2 cellular contexts compared by ENCODE assay signal in genomic region chr11:86923993-86924766, GRCh38.
TF ChIP-seq lines count a peak whose summit lies in the region.

No MANE protein-coding gene starts in this region.

TF ChIP-seq in H1, 55 proteins besides CTCF, POLR2A, EP300 and RAD21:
- TF ChIP-seq TBP (IDR thresholded peaks at IDR 0.05; ENCODE audit: low read depth, low read length) (peak; percentile 44; the same call in 1 of the 2 replicates), PHF8 (conservative IDR thresholded peaks at IDR 0.05; ENCODE audit: low read depth, low read length) (no peak), RBBP5 (IDR thresholded peaks at IDR 0.05; ENCODE audit: borderline replicate concordance, low read depth, low read length) (peak; percentile 84; the same call in 1 of the 2 replicates), MAFK (IDR thresholded peaks at IDR 0.05; ENCODE audit: low read depth, low read length) (no peak), EGR1 (IDR thresholded peaks at IDR 0.05; ENCODE audit: borderline replicate concordance, low read depth, low read length) (0 out of 2 replicates have a peak, but pooled peaks have one; percentile 8), TCF12 (IDR thresholded peaks at IDR 0.05; ENCODE audit: low read depth, low read length) (peak; percentile 66; the same call in 1 of the 2 replicates), TAF1 (IDR thresholded peaks at IDR 0.05; ENCODE audit: low read depth, low read length) (no peak), TEAD4 (IDR thresholded peaks at IDR 0.05; ENCODE audit: low read depth, low read length) (peak; percentile 99), EZH2 (IDR thresholded peaks at IDR 0.05; ENCODE audit: low read depth, low read length, severe bottlenecking) (no peak), SIN3A (conservative IDR thresholded peaks at IDR 0.05 in 1 of 2, IDR thresholded peaks at IDR 0.05 in 1 of 2; ENCODE audit: low read depth in 1 of 2, low read length in 2 of 2) (peak; percentile 45 to 81; a peak in 2 of 4 replicates), HDAC2 (IDR thresholded peaks at IDR 0.05; ENCODE audit: borderline replicate concordance in 1 of 2, low read depth in 2 of 2, low read length in 2 of 2) (peak in 1 of 2 experiments; percentile 73; a peak in 1 of 4 replicates), JUN (IDR thresholded peaks at IDR 0.05; ENCODE audit: low read depth, low read length) (no peak), SIX5 (IDR thresholded peaks at IDR 0.05; ENCODE audit: low read depth, low read length) (no peak), KDM4A (IDR thresholded peaks at IDR 0.05; ENCODE audit: low read depth, low read length, severe bottlenecking) (no peak), CHD2 (IDR thresholded peaks at IDR 0.05; ENCODE audit: low read length) (0 out of 2 replicates have a peak, but pooled peaks have one; percentile 27), BCL11A (IDR thresholded peaks at IDR 0.05; ENCODE audit: low read depth in 2 of 2, low read length in 2 of 2) (peak in 1 of 2 experiments; percentile 48), POLR2AphosphoS5 (IDR thresholded peaks at IDR 0.05; ENCODE audit: low read depth, low read length) (no peak), YY1 (IDR thresholded peaks at IDR 0.05; ENCODE audit: low read depth, low read length) (peak; percentile 75; the same call in 1 of the 2 replicates), KDM1A (IDR thresholded peaks at IDR 0.05; ENCODE audit: borderline replicate concordance, low read length) (no peak; the same call in 1 of the 2 replicates), CREB1 (IDR thresholded peaks at IDR 0.05) (no peak), BRCA1 (IDR thresholded peaks at IDR 0.05; ENCODE audit: low read depth, low read length) (peak; percentile 3; the same call in 1 of the 2 replicates), TAF7 (optimal IDR thresholded peaks at IDR 0.05; ENCODE audit: borderline replicate concordance, low read depth, low read length) (no peak), ZNF274 (IDR thresholded peaks at IDR 0.05; ENCODE audit: borderline replicate concordance, extremely low read depth, low read length) (no peak), POU5F1 (IDR thresholded peaks at IDR 0.05; ENCODE audit: low read depth, low read length) (no peak), SP2 (IDR thresholded peaks at IDR 0.05; ENCODE audit: low read length) (no peak), GABPA (IDR thresholded peaks at IDR 0.05; ENCODE audit: borderline replicate concordance, insufficient read depth, low read length) (no peak), RXRA (IDR thresholded peaks at IDR 0.05; ENCODE audit: insufficient read depth, low read depth, low read length) (no peak), ASH2L (IDR thresholded peaks at IDR 0.05; ENCODE audit: low read length) (peak; percentile 97), SAP30 (IDR thresholded peaks at IDR 0.05; ENCODE audit: insufficient read depth, insufficient replicate concordance, low read length) (no peak), SP1 (IDR thresholded peaks at IDR 0.05; ENCODE audit: low read depth, low read length) (peak; percentile 85), ATF3 (IDR thresholded peaks at IDR 0.05; ENCODE audit: insufficient read depth, low read depth, low read length) (no peak), JUND (IDR thresholded peaks at IDR 0.05; ENCODE audit: low read length) (peak; percentile 41; the same call in 1 of the 2 replicates), SIRT6 (IDR thresholded peaks at IDR 0.05; ENCODE audit: low read length) (no peak), SP4 (IDR thresholded peaks at IDR 0.05; ENCODE audit: low read length) (no peak), MAX (IDR thresholded peaks at IDR 0.05) (no peak), KDM5A (IDR thresholded peaks at IDR 0.05; ENCODE audit: low read length) (no peak)
- TF ChIP-seq, protein P1, sequence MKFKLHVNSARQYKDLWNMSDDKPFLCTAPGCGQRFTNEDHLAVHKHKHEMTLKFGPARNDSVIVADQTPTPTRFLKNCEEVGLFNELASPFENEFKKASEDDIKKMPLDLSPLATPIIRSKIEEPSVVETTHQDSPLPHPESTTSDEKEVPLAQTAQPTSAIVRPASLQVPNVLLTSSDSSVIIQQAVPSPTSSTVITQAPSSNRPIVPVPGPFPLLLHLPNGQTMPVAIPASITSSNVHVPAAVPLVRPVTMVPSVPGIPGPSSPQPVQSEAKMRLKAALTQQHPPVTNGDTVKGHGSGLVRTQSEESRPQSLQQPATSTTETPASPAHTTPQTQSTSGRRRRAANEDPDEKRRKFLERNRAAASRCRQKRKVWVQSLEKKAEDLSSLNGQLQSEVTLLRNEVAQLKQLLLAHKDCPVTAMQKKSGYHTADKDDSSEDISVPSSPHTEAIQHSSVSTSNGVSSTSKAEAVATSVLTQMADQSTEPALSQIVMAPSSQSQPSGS (IDR thresholded peaks at IDR 0.05; ENCODE audit: low read length) = no peak
- TF ChIP-seq, protein P2, sequence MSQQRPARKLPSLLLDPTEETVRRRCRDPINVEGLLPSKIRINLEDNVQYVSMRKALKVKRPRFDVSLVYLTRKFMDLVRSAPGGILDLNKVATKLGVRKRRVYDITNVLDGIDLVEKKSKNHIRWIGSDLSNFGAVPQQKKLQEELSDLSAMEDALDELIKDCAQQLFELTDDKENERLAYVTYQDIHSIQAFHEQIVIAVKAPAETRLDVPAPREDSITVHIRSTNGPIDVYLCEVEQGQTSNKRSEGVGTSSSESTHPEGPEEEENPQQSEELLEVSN (IDR thresholded peaks at IDR 0.05) = no peak; the same call in 1 of the 2 replicates

TF ChIP-seq in HepG2, 621 proteins besides CTCF, POLR2A, EP300 and RAD21 (continues in another document):
- TF ChIP-seq ZNF138 (CRISPR knock-in tag; IDR thresholded peaks at IDR 0.05; ENCODE audit: low read depth) = no peak
- 0 out of 2 replicates have a peak, but pooled peaks have one; percentile 18 for TF ChIP-seq ZBTB43 (CRISPR knock-in tag; conservative IDR thresholded peaks at IDR 0.05)
- TF ChIP-seq ZNF737 (CRISPR knock-in tag; IDR thresholded peaks at IDR 0.05; ENCODE audit: borderline replicate concordance) = no peak
- 0 out of 2 replicates have a peak, but pooled peaks have one; percentile 18 for TF ChIP-seq ZNF792 (CRISPR knock-in tag; IDR thresholded peaks at IDR 0.05)
- no peak for TF ChIP-seq ZNF207 (IDR thresholded peaks at IDR 0.05; ENCODE audit: borderline replicate concordance)
- peak; percentile 42 for TF ChIP-seq SAP130 (CRISPR knock-in tag; IDR thresholded peaks at IDR 0.05; ENCODE audit: low read depth)
- no peak for TF ChIP-seq CEBPG (CRISPR knock-in tag; IDR thresholded peaks at IDR 0.05)
- no peak for TF ChIP-seq ATRX (CRISPR knock-in tag; IDR thresholded peaks at IDR 0.05; ENCODE audit: borderline replicate concordance)
- TF ChIP-seq CAMTA2 (CRISPR knock-in tag; IDR thresholded peaks at IDR 0.05; ENCODE audit: borderline replicate concordance) = no peak
- peak; percentile 8; the same call in 1 of the 2 replicates for TF ChIP-seq SMC3 (IDR thresholded peaks at IDR 0.05; ENCODE audit: low read length)
- TF ChIP-seq PLRG1 (conservative IDR thresholded peaks at IDR 0.05) = no peak
- TF ChIP-seq FOSL2 (CRISPR knock-in tag; IDR thresholded peaks at IDR 0.05) = no peak; the same call in 1 of the 2 replicates
- peak; percentile 77 for TF ChIP-seq HNF1B (CRISPR knock-in tag; IDR thresholded peaks at IDR 0.05)
- TF ChIP-seq PPARG (CRISPR knock-in tag; conservative IDR thresholded peaks at IDR 0.05) = no peak
- TF ChIP-seq, protein P3, sequence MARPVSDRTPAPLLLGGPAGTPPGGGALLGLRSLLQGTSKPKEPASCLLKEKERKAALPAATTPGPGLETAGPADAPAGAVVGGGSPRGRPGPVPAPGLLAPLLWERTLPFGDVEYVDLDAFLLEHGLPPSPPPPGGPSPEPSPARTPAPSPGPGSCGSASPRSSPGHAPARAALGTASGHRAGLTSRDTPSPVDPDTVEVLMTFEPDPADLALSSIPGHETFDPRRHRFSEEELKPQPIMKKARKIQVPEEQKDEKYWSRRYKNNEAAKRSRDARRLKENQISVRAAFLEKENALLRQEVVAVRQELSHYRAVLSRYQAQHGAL (CRISPR knock-in tag; IDR thresholded peaks at IDR 0.05; ENCODE audit: not compliant biosample characterization) = no peak
- TF ChIP-seq HHEX (CRISPR knock-in tag; IDR thresholded peaks at IDR 0.05) = no peak
- no peak for TF ChIP-seq ZEB1 (IDR thresholded peaks at IDR 0.05; ENCODE audit: insufficient replicate concordance, low read depth)
- 0 out of 2 replicates have a peak, but pooled peaks have one; percentile 45 for TF ChIP-seq NKX3-1 (CRISPR knock-in tag; IDR thresholded peaks at IDR 0.05)
- no peak for TF ChIP-seq RAD51 (IDR thresholded peaks at IDR 0.05; ENCODE audit: borderline replicate concordance)
- TF ChIP-seq ZNF121 (CRISPR knock-in tag; IDR thresholded peaks at IDR 0.05) = no peak
- peak; percentile 95 for TF ChIP-seq TEAD3 (CRISPR knock-in tag; optimal IDR thresholded peaks at IDR 0.05; ENCODE audit: borderline replicate concordance)
- TF ChIP-seq FOXP1 (IDR thresholded peaks at IDR 0.05) = no peak
- 0 out of 2 replicates have a peak, but pooled peaks have one; percentile 17 for TF ChIP-seq FOXP1 (CRISPR knock-in tag; IDR thresholded peaks at IDR 0.05)
- TF ChIP-seq PRDM15 (CRISPR knock-in tag; IDR thresholded peaks at IDR 0.05) = peak; percentile 92
- no peak for TF ChIP-seq ZNF567 (CRISPR knock-in tag; IDR thresholded peaks at IDR 0.05; ENCODE audit: borderline replicate concordance)
- no peak for TF ChIP-seq ONECUT2 (CRISPR knock-in tag; IDR thresholded peaks at IDR 0.05)
- TF ChIP-seq ZNF317 (CRISPR knock-in tag; IDR thresholded peaks at IDR 0.05) = 0 out of 2 replicates have a peak, but pooled peaks have one; percentile 39
- TF ChIP-seq NONO (IDR thresholded peaks at IDR 0.05) = no peak
- TF ChIP-seq NONO (CRISPR knock-in tag; conservative IDR thresholded peaks at IDR 0.05) = no peak
- TF ChIP-seq, protein P4, sequence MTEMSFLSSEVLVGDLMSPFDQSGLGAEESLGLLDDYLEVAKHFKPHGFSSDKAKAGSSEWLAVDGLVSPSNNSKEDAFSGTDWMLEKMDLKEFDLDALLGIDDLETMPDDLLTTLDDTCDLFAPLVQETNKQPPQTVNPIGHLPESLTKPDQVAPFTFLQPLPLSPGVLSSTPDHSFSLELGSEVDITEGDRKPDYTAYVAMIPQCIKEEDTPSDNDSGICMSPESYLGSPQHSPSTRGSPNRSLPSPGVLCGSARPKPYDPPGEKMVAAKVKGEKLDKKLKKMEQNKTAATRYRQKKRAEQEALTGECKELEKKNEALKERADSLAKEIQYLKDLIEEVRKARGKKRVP (CRISPR knock-in tag; IDR thresholded peaks at IDR 0.05) = no peak
- no peak for TF ChIP-seq SOX6 (IDR thresholded peaks at IDR 0.05)
- peak; percentile 28; the same call in 1 of the 2 replicates for TF ChIP-seq SOX6 (CRISPR knock-in tag; IDR thresholded peaks at IDR 0.05)
- no peak for TF ChIP-seq U2AF1 (optimal IDR thresholded peaks at IDR 0.05; ENCODE audit: low read depth, low read length)
- no peak for TF ChIP-seq ZNF468 (CRISPR knock-in tag; IDR thresholded peaks at IDR 0.05)
- peak; percentile 43; the same call in 1 of the 2 replicates for TF ChIP-seq SALL1 (CRISPR knock-in tag; IDR thresholded peaks at IDR 0.05)
- no peak for TF ChIP-seq ZSCAN31 (CRISPR knock-in tag; IDR thresholded peaks at IDR 0.05; ENCODE audit: low read depth)
- peak; percentile 75; the same call in 1 of the 2 replicates for TF ChIP-seq ZNF605 (CRISPR knock-in tag; IDR thresholded peaks at IDR 0.05)
- TF ChIP-seq, protein P5, sequence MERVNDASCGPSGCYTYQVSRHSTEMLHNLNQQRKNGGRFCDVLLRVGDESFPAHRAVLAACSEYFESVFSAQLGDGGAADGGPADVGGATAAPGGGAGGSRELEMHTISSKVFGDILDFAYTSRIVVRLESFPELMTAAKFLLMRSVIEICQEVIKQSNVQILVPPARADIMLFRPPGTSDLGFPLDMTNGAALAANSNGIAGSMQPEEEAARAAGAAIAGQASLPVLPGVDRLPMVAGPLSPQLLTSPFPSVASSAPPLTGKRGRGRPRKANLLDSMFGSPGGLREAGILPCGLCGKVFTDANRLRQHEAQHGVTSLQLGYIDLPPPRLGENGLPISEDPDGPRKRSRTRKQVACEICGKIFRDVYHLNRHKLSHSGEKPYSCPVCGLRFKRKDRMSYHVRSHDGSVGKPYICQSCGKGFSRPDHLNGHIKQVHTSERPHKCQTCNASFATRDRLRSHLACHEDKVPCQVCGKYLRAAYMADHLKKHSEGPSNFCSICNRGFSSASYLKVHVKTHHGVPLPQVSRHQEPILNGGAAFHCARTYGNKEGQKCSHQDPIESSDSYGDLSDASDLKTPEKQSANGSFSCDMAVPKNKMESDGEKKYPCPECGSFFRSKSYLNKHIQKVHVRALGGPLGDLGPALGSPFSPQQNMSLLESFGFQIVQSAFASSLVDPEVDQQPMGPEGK (CRISPR knock-in tag; IDR thresholded peaks at IDR 0.05) = no peak
